In the genomic region with DNA sequence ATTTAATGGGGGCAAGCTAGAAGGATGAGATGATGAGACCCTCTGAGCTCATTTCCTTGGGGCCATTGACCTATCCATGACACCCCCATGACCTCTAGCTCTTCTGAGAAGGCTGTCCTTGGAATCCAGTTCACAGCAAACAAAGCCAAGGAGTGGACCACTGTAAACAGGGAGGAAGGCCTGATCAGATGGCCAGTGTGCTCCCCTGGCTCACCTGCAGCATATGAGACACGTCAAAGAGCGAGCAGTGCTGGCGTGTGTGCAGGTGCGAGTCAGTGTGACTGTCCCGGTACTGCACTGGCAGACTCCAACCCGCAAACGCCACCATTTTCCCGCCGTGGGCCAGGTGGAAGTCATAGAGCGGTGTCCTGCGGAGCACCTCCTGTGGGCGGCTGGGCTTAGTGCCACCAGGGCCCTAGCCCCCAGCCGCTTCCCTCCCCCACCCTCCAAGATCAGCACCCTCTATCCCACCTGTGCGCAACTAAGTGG, we compare ENCODE assay signal across 11 cellular contexts. TPM values are rescaled to one million over a fixed set of nuclear protein-coding genes. Genes with fewer than 3 reads are reported as not detected.
DNase-seq lines count a peak whose midpoint lies in the region; ATAC-seq and TF ChIP-seq lines count a peak whose summit lies in the region.
"Had no signal": no experiment of that assay in that cellular context is flagged by ENCODE, and none has a peak within 500 bp of the region (broad histone marks: within the 10 kb centered on the region; RNA-seq: fewer than 3 reads in every experiment).

No MANE protein-coding gene starts in this region.

- H3K4me1 ChIP-seq in Caco-2 (peaks cover 32% of the 10 kb centered on the region), adrenal gland (replicated peaks in 1 of 2) (peaks cover 9 to 16% of the 10 kb centered on the region in 2 donors), neutrophil (ENCODE audit: control insufficient read depth in 1 of 2, insufficient read depth in 1 of 2, low read depth in 1 of 2, low read length in 1 of 2) (peaks cover 23 to 32% of the 10 kb centered on the region in 2 experiments)

- TF ChIP-seq CTCF in Caco-2 (IDR thresholded peaks at IDR 0.05; ENCODE audit: insufficient read depth in 1 of 2, low read depth in 1 of 2, low read length in 1 of 2, severe bottlenecking in 1 of 2, unreplicated experiment in 1 of 2), result no peak
- no peak for TF ChIP-seq CTCF in adrenal gland (IDR thresholded peaks at IDR 0.05)
- no peak for TF ChIP-seq CTCF in neutrophil (IDR thresholded peaks at IDR 0.05)

- H3K27me3 Mint-ChIP-seq in Caco-2 (ENCODE audit: insufficient read depth, unreplicated experiment), result no peaks in the 10 kb centered on the region
- H3K27me3 Mint-ChIP-seq: natural killer cell treated with Interleukin-12 subunit alpha and Interleukin-12 subunit beta and Interleukin-15 and Interleukin-18, amount 100 ng/mL, for 72 hours had no signal

- ATAC-seq in HG02870 (IDR thresholded peaks at IDR 0.05; ENCODE audit: unreplicated experiment), result no peak

- intact Hi-C loops in Caco-2 (cut with micrococcal nuclease; ENCODE audit: unreplicated experiment) (no loop called here), adrenal gland (cut with DNase I) (no loop called here)

- no peaks in the 10 kb centered on the region; the same call in 1 of the 2 replicates for H3K36me3 ChIP-seq in Caco-2 (ENCODE audit: control insufficient read depth, insufficient read depth, low read length)
- H3K36me3 ChIP-seq in adrenal gland (replicated peaks in 1 of 2), result peaks cover 0 to 14% of the 10 kb centered on the region in 2 donors
- peaks cover 7% of the 10 kb centered on the region for H3K36me3 ChIP-seq in neutrophil

- no peak for DNase-seq in Caco-2
- no peak for DNase-seq in adrenal gland
- DNase-seq in hepatic stellate cell (ENCODE audit: low spot score), result peak; percentile 2
- no peak for DNase-seq in GOT3 (lab: John Stamatoyannopoulos, UW)
- no peak for DNase-seq in NCI-H2107 treated with DMSO at 0.1 percent for 48 hours (lab: John Stamatoyannopoulos, UW; ENCODE audit: unreplicated experiment)
- DNase-seq in AG08396 (ENCODE audit: low spot score), result no peak
- DNase-seq: activated CD8-positive, alpha-beta memory T cell treated with anti-CD3 and anti-CD28 coated beads, Interleukin-2, amount 50 U/mL, for 4 hours; effector CD8-positive, alpha-beta T cell had no signal

- no peaks in the 10 kb centered on the region for H3K9me3 ChIP-seq in Caco-2
- no peaks in the 10 kb centered on the region for H3K9me3 ChIP-seq in adrenal gland (replicated peaks in 1 of 3)
- no peaks in the 10 kb centered on the region for H3K9me3 ChIP-seq in neutrophil

- no TSS peak for BruUV-seq in Caco-2 (replicated peaks; lab: Mats Ljungman, UMichigan)

- H3K4me1 Mint-ChIP-seq in Caco-2 (ENCODE audit: low read depth, unreplicated experiment), result peaks cover 13% of the 10 kb centered on the region

- no peak overlapping the region for H3K4me3 ChIP-seq in Caco-2 (ENCODE audit: low read depth, low read length)
- H3K4me3 ChIP-seq in adrenal gland, result peak overlapping the region in 2 of 4 donors; percentile 13 to 51
- peak overlapping the region in 1 of 2 experiments; percentile 31 for H3K4me3 ChIP-seq in neutrophil (ENCODE audit: low read depth in 1 of 2, low read length in 1 of 2)

- 12 to 39% (median 20%) methylated on average over 4 to 14 of the region's 14 CpGs for WGBS in adrenal gland, 4 donors

- H3K27ac Mint-ChIP-seq in Caco-2 (ENCODE audit: unreplicated experiment), result peak overlapping the region; percentile 53

- POLR2A ChIA-PET in Caco-2 (lab: Charles Lee), result interaction anchor here (0.8 kb wide), 1 partner anchor 10 kb away, joined by 4 read pairs; a partner anchor contains a TSS

- H3K27me3 ChIP-seq in Caco-2 (replicated peaks; ENCODE audit: control insufficient read depth, insufficient read depth, low read length) (no peaks in the 10 kb centered on the region), adrenal gland (no peaks in the 10 kb centered on the region), neutrophil (no peaks in the 10 kb centered on the region)

- CTCF ChIA-PET in Caco-2 (lab: Charles Lee), result interaction anchor here (0.6 to 1.3 kb wide), 4 partner anchors 27 to 82 kb away, joined by 3 to 6 read pairs (median 4); a partner anchor contains a TSS

- TF ChIP-seq POLR2A in adrenal gland (IDR thresholded peaks at IDR 0.05), result no peak

- H3K9me3 Mint-ChIP-seq in Caco-2 (ENCODE audit: unreplicated experiment), result no peaks in the 10 kb centered on the region
- H3K9me3 Mint-ChIP-seq: natural killer cell treated with Interleukin-12 subunit alpha and Interleukin-12 subunit beta and Interleukin-15 and Interleukin-18, amount 100 ng/mL, for 72 hours had no signal

- peak overlapping the region; percentile 59 for H3K4me3 Mint-ChIP-seq in Caco-2 (ENCODE audit: unreplicated experiment)
- H3K4me3 Mint-ChIP-seq: natural killer cell treated with Interleukin-12 subunit alpha and Interleukin-12 subunit beta and Interleukin-15 and Interleukin-18, amount 100 ng/mL, for 72 hours had no signal

- H3K27ac ChIP-seq in adrenal gland (peak overlapping the region in 3 of 5 donors; percentile 49 to 77 (median 73)), neutrophil (peak overlapping the region; percentile 30)

- H3K36me3 Mint-ChIP-seq in Caco-2 (ENCODE audit: insufficient read depth, unreplicated experiment), result peaks cover 16% of the 10 kb centered on the region
- H3K36me3 Mint-ChIP-seq: natural killer cell treated with Interleukin-12 subunit alpha and Interleukin-12 subunit beta and Interleukin-15 and Interleukin-18, amount 100 ng/mL, for 72 hours had no signal

RNA-seq across cellular contexts. Expression of a gene that starts 0.3 kb away (rescaled TPM):
- 1.6 and 2.5 TPM in 2 replicates for total RNA-seq in Caco-2 (2022)
- total RNA-seq in adrenal gland, result 10 to 100 TPM in 7 of 8 donors, 1 to 10 TPM in 1; 5.6 to 33.0 (median 19.9) TPM
- 10 to 100 TPM; 18.9 to 55.8 (median 22.9) TPM for polyA plus RNA-seq in adrenal gland

RNA-seq across cellular contexts. Expression of a gene that starts 7.2 kb away (rescaled TPM):
- 6.1 and 7.8 TPM in 2 replicates for total RNA-seq in Caco-2 (2022)
- 10 to 100 TPM; 11.6 to 58.6 (median 20.0) TPM for total RNA-seq in adrenal gland
- 1 to 10 TPM; 8.8 to 9.9 (median 9.2) TPM for polyA plus RNA-seq in adrenal gland

RNA-seq across cellular contexts. Expression of a gene that starts 9.7 kb away (rescaled TPM):
- total RNA-seq in Caco-2 (2022), result 14.2 and 15.5 TPM in 2 replicates
- total RNA-seq in adrenal gland, result 10 to 100 TPM; 31.7 to 83.3 (median 46.0) TPM
- polyA plus RNA-seq in adrenal gland, result 100 to 1,000 TPM in 1 of 3 donors, 10 to 100 TPM in 2; 26.9 to 116 (median 33.7) TPM

RNA-seq across cellular contexts. Expression of a gene that starts 10.2 kb away (rescaled TPM):
- 338 and 348 TPM in 2 replicates for total RNA-seq in Caco-2 (2022)
- total RNA-seq in adrenal gland, result 100 to 1,000 TPM; 357 to 913 (median 482) TPM
- polyA plus RNA-seq in adrenal gland, result 100 to 1,000 TPM; 185 to 796 (median 189) TPM

RNA-seq across cellular contexts. Expression of a gene that starts 48.1 kb away (rescaled TPM):
- total RNA-seq in Caco-2 (2022), result 154 and 177 TPM in 2 replicates
- 100 to 1,000 TPM in 2 of 8 donors, 10 to 100 TPM in 6; 54.4 to 173 (median 84.5) TPM for total RNA-seq in adrenal gland
- polyA plus RNA-seq in adrenal gland, result 10 to 100 TPM in 1 of 3 donors, 1 to 10 TPM in 2; 9.1 to 41.4 (median 9.1) TPM
